ENCODE assay signal across 1 cellular context in genomic region chr4:8631896-8632295, GRCh38. TPM values are rescaled to one million over a fixed set of nuclear protein-coding genes. Genes with fewer than 3 reads are reported as not detected.
"Had no signal": no experiment of that assay in that cellular context is flagged by ENCODE, and none has a peak within 500 bp of the region (broad histone marks: within the 10 kb centered on the region; RNA-seq: fewer than 3 reads in every experiment).

No MANE protein-coding gene starts in this region.

RNA-seq across cellular contexts. Expression of gene CPZ, which starts 39.3 kb away (rescaled TPM):
- polyA plus RNA-seq: IgD-negative memory B cell had no signal

RNA-seq across cellular contexts. Expression of gene GPR78, which starts 51.7 kb away (rescaled TPM):
- polyA plus RNA-seq: IgD-negative memory B cell had no signal
